ENCODE assay signal across 10 cellular contexts in genomic region chr14:105330491-105330895, GRCh38. TPM values are rescaled to one million over a fixed set of nuclear protein-coding genes. Genes with fewer than 3 reads are reported as not detected.
DNase-seq lines count a peak whose midpoint lies in the region; TF ChIP-seq lines count a peak whose summit lies in the region.
"Had no signal": no experiment of that assay in that cellular context is flagged by ENCODE, and none has a peak within 500 bp of the region (broad histone marks: within the 10 kb centered on the region; RNA-seq: fewer than 3 reads in every experiment).

No MANE protein-coding gene starts in this region.

- H3K4me3 ChIP-seq in fibroblast of the aortic adventitia (ENCODE audit: low read depth, low read length): no peak overlapping the region
- no peak overlapping the region for H3K4me3 ChIP-seq in stomach

- 51 to 63% (median 60%) methylated on average over 13 of the region's 13 CpGs for WGBS in stomach, 5 donors

- TF ChIP-seq CTCF in RWPE1 (conservative IDR thresholded peaks at IDR 0.05; ENCODE audit: low read depth) (no peak), fibroblast of the aortic adventitia (IDR thresholded peaks at IDR 0.05; ENCODE audit: insufficient read depth, low read length) (no peak), stomach (IDR thresholded peaks at IDR 0.05) (no peak), GM10266 (IDR thresholded peaks at IDR 0.05; ENCODE audit: control insufficient read depth, insufficient read depth, low read depth, missing control alignments) (no peak)

- H3K9me3 Mint-ChIP-seq in activated naive CD4-positive, alpha-beta T cell treated with anti-CD3 and anti-CD28 coated beads for 36 hours: no peaks in the 10 kb centered on the region
- H3K9me3 Mint-ChIP-seq: activated T-helper 2 cell treated with anti-CD3 and anti-CD28 coated beads, Interferon-gamma antibody, Interleukin-2, Interleukin-4, amounts not matched to agents 10 μg/mL and 5 μg/mL and 100 μg/mL, durations not matched to agents 14 hours and 24 hours and 36 hours had no signal

- CTCF ChIA-PET in activated naive CD4-positive, alpha-beta T cell treated with anti-CD3 and anti-CD28 coated beads for 36 hours (lab: Charles Lee): no interaction called here
- CTCF ChIA-PET in RWPE1 (lab: Yijun Ruan, JAX): interaction anchor here (0.6 kb wide), 2 partner anchors 13 to 27 kb away, joined by 3 to 4 read pairs; no protein-coding TSS in a partner anchor

- H3K27ac Mint-ChIP-seq in activated naive CD4-positive, alpha-beta T cell treated with anti-CD3 and anti-CD28 coated beads for 36 hours: no peak overlapping the region
- H3K27ac Mint-ChIP-seq: activated T-helper 2 cell treated with anti-CD3 and anti-CD28 coated beads, Interferon-gamma antibody, Interleukin-2, Interleukin-4, amounts not matched to agents 10 μg/mL and 5 μg/mL and 100 μg/mL, durations not matched to agents 14 hours and 24 hours and 36 hours had no signal

- H3K27ac ChIP-seq in RWPE1 (peak overlapping the region; percentile 55), stomach (peak overlapping the region in 3 of 5 donors; percentile 46 to 59 (median 58))

- peaks cover 0 to 4% (median 0%) of the 10 kb centered on the region in 4 donors for H3K36me3 ChIP-seq in stomach

- peak; percentile 28 for DNase-seq in activated naive CD4-positive, alpha-beta T cell treated with anti-CD3 and anti-CD28 coated beads for 36 hours
- no peak for DNase-seq in activated naive CD4-positive, alpha-beta T cell (lab: John Stamatoyannopoulos, UW)
- DNase-seq in RWPE1 (ENCODE audit: low spot score) (peak; percentile 46), fibroblast of the aortic adventitia (ENCODE audit: low read depth) (peak; percentile 65), stomach (no peak), NAMALWA (ENCODE audit: low spot score) (no peak), GM10266 (ENCODE audit: extremely low spot score) (no peak)
- DNase-seq in activated CD8-positive, alpha-beta memory T cell treated with anti-CD3 and anti-CD28 coated beads, Interleukin-2, amount 50 U/mL, for 4 hours: no peak
- DNase-seq: erythroblast had no signal

- no peak overlapping the region for H3K4me3 Mint-ChIP-seq in activated naive CD4-positive, alpha-beta T cell treated with anti-CD3 and anti-CD28 coated beads for 36 hours

- POLR2A ChIA-PET in RWPE1 (lab: Yijun Ruan, JAX; ENCODE audit: low non-redundant PET): no interaction called here

- no peaks in the 10 kb centered on the region for H3K36me3 Mint-ChIP-seq in activated naive CD4-positive, alpha-beta T cell treated with anti-CD3 and anti-CD28 coated beads for 36 hours (ENCODE audit: low read depth)

- no peak for TF ChIP-seq EP300 in stomach (IDR thresholded peaks at IDR 0.05)

- H3K4me1 Mint-ChIP-seq in activated naive CD4-positive, alpha-beta T cell treated with anti-CD3 and anti-CD28 coated beads for 36 hours (ENCODE audit: low read depth): peaks cover 39% of the 10 kb centered on the region

- intact Hi-C loops in activated naive CD4-positive, alpha-beta T cell treated with anti-CD3 and anti-CD28 coated beads for 36 hours (cut with micrococcal nuclease): no loop called here
- intact Hi-C loops in stomach (cut with DNase I; ENCODE audit: low total_unique reads): no loop called here

- no peaks in the 10 kb centered on the region for H3K9me3 ChIP-seq in stomach

- H3K4me1 ChIP-seq in stomach: peaks cover 9 to 85% (median 39%) of the 10 kb centered on the region in 4 donors

- no peak for TF ChIP-seq POLR2A in stomach (IDR thresholded peaks at IDR 0.05)

- no peaks in the 10 kb centered on the region for H3K27me3 Mint-ChIP-seq in activated naive CD4-positive, alpha-beta T cell treated with anti-CD3 and anti-CD28 coated beads for 36 hours (ENCODE audit: low read depth)

- no peaks in the 10 kb centered on the region for H3K27me3 ChIP-seq in stomach

RNA-seq across cellular contexts. Expression of gene PACS2, which starts 15.9 kb away (rescaled TPM):
- total RNA-seq in activated naive CD4-positive, alpha-beta T cell treated with anti-CD3 and anti-CD28 coated beads for 36 hours: 10 to 100 TPM; 25.1 to 29.6 TPM
- total RNA-seq in fibroblast of the aortic adventitia (ENCODE audit: low replicate concordance) (41.5 and 48.6 TPM in 2 replicates), stomach (100 to 1,000 TPM in 3 of 5 donors, 10 to 100 TPM in 2; 33.6 to 209 (median 114) TPM)
- 10 to 100 TPM; 23.4 to 49.8 (median 34.7) TPM for polyA plus RNA-seq in stomach

RNA-seq across cellular contexts. Expression of gene BRF1, which starts 29.7 kb away (rescaled TPM):
- 10 to 100 TPM; 20.6 to 23.4 TPM for total RNA-seq in activated naive CD4-positive, alpha-beta T cell treated with anti-CD3 and anti-CD28 coated beads for 36 hours
- total RNA-seq in fibroblast of the aortic adventitia (ENCODE audit: low replicate concordance) (28.8 and 49.4 TPM in 2 replicates), stomach (100 to 1,000 TPM in 1 of 5 donors, 10 to 100 TPM in 4; 31.5 to 141 (median 42.6) TPM)
- polyA plus RNA-seq in stomach: 10 to 100 TPM in 2 of 3 donors, 1 to 10 TPM in 1; 9.2 to 19.7 (median 19.4) TPM

Comparison
In these comparisons a context has a peak if more than half of its experiments do, and no peak if none do; other contexts are left out.
1. DNase-seq: peak in activated naive CD4-positive, alpha-beta T cell treated with anti-CD3 and anti-CD28 coated beads for 36 hours (single experiment), RWPE1 (single experiment) and fibroblast of the aortic adventitia (single experiment); none in activated naive CD4-positive, alpha-beta T cell (0 of 4), stomach (single experiment), NAMALWA (single experiment), GM10266 (single experiment) and activated CD8-positive, alpha-beta memory T cell treated with anti-CD3 and anti-CD28 coated beads, Interleukin-2, amount 50 U/mL, for 4 hours (single experiment).